ENCODE assay signal across 2 cellular contexts in genomic region chr17:28818705-28819295, GRCh38.
TF ChIP-seq lines count a peak whose summit lies in the region.

No MANE protein-coding gene starts in this region.

TF ChIP-seq in GM12878, 131 proteins besides CTCF, POLR2A, EP300 and RAD21:
- no peak for TF ChIP-seq SP1 (IDR thresholded peaks at IDR 0.05; ENCODE audit: low read depth, low read length)
- TF ChIP-seq MTA3 (IDR thresholded peaks at IDR 0.05; ENCODE audit: borderline replicate concordance, low read length), result no peak
- no peak for TF ChIP-seq RUNX3 (IDR thresholded peaks at IDR 0.05; ENCODE audit: low read length)
- TF ChIP-seq ZBTB40 (IDR thresholded peaks at IDR 0.05; ENCODE audit: borderline replicate concordance), result no peak
- no peak for TF ChIP-seq BHLHE40 (IDR thresholded peaks at IDR 0.05; ENCODE audit: borderline replicate concordance in 1 of 2, low read depth in 2 of 2, low read length in 1 of 2)
- TF ChIP-seq ATF7 (IDR thresholded peaks at IDR 0.05; ENCODE audit: low read depth), result no peak
- no peak for TF ChIP-seq ZNF687 (IDR thresholded peaks at IDR 0.05)
- TF ChIP-seq CREM (IDR thresholded peaks at IDR 0.05; ENCODE audit: low read depth), result no peak
- no peak for TF ChIP-seq ETV6 (conservative IDR thresholded peaks at IDR 0.05 in 1 of 2, IDR thresholded peaks at IDR 0.05 in 1 of 2; ENCODE audit: borderline replicate concordance in 1 of 2, low read depth in 1 of 2)
- no peak for TF ChIP-seq CHD1 (IDR thresholded peaks at IDR 0.05; ENCODE audit: low read depth, low read length)

TF ChIP-seq in SK-N-SH, 30 proteins besides CTCF, POLR2A, EP300 and RAD21:
- TF ChIP-seq GABPA (IDR thresholded peaks at IDR 0.05; ENCODE audit: low read depth), result no peak
- no peak for TF ChIP-seq MXI1 (IDR thresholded peaks at IDR 0.05; ENCODE audit: low read depth, low read length)
- no peak for TF ChIP-seq FOXM1 (IDR thresholded peaks at IDR 0.05; ENCODE audit: low read depth)
- TF ChIP-seq ELF1 (IDR thresholded peaks at IDR 0.05), result no peak
- no peak for TF ChIP-seq CHD2 (IDR thresholded peaks at IDR 0.05; ENCODE audit: low read length, partially characterized antibody)
- TF ChIP-seq PBX3 (IDR thresholded peaks at IDR 0.05), result no peak
- TF ChIP-seq TAF1 (IDR thresholded peaks at IDR 0.05; ENCODE audit: borderline replicate concordance, low read depth, low read length), result no peak
- TF ChIP-seq RFX5 (IDR thresholded peaks at IDR 0.05; ENCODE audit: low read length), result no peak
- TF ChIP-seq FOXJ3 (CRISPR knock-in tag; IDR thresholded peaks at IDR 0.05), result no peak
- TF ChIP-seq EZH2phosphoT487 (IDR thresholded peaks at IDR 0.05; ENCODE audit: borderline replicate concordance, low read depth), result no peak
- no peak for TF ChIP-seq MAX (IDR thresholded peaks at IDR 0.05; ENCODE audit: low read depth)
- TF ChIP-seq REST (IDR thresholded peaks at IDR 0.05; ENCODE audit: low read depth, low read length), result no peak
- TF ChIP-seq RCOR1 (IDR thresholded peaks at IDR 0.05; ENCODE audit: low read length), result no peak
- TF ChIP-seq TEAD4 (IDR thresholded peaks at IDR 0.05; ENCODE audit: borderline replicate concordance, insufficient read depth), result no peak
- no peak for TF ChIP-seq IRF3 (IDR thresholded peaks at IDR 0.05; ENCODE audit: low read depth, low read length)
- TF ChIP-seq JUND (IDR thresholded peaks at IDR 0.05), result no peak
- TF ChIP-seq YY1 (IDR thresholded peaks at IDR 0.05; ENCODE audit: low read depth), result no peak
